ENCODE assay signal across 15 cellular contexts in the genomic region with DNA sequence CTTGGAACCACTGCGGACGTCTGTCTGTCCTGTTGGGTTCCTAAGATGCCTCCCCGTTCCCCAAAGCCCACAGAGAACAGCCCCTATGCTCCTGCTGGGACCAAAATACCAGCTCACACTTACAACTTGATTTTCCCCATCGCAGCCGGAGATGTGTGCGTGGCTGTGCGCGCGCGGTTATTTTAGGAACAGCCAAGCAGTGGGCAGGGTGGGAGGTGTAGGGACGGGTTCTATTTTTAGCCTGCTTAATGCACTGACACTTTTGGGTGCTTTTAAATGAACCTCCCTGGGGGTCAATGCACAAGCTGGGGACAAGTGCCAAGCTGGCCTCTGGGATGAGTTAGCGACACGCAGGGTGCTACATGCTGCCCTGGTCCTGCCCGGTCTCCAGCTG.
"Had no signal": no experiment of that assay in that cellular context is flagged by ENCODE, and none has a peak within 500 bp of the region (broad histone marks: within the 10 kb centered on the region; RNA-seq: fewer than 3 reads in every experiment).

No MANE protein-coding gene starts in this region.

- H3K9me3 ChIP-seq: gastroesophageal sphincter, lower lobe of right lung, neutrophil, tibial artery had no signal

- H3K4me1 ChIP-seq: lower lobe of right lung had no signal

- H3K36me3 ChIP-seq: lower lobe of right lung had no signal

- H3K4me3 Mint-ChIP-seq: activated CD4-positive, alpha-beta T cell treated with anti-CD3 and anti-CD28 coated beads, Interleukin-2, amount 10 ng/mL, durations not matched to agents 24 days and 14 days; activated naive CD4-positive, alpha-beta T cell treated with anti-CD3 and anti-CD28 coated beads, Interleukin-2, amount 50 U/mL, for 24 hours; dendritic cell treated with granulocyte-macrophage colony-stimulating factor and Interleukin-4, amounts not matched to agents 40 ng/mL and 50 ng/mL, for 4 days; natural killer cell; T-helper 1 cell treated with Interleukin-12 subunit alpha and Interleukin-12 subunit beta and Interleukin-4 antibody, amounts not matched to agents 30 μg/mL and 1 μg/mL, for 36 hours had no signal

- H3K4me3 ChIP-seq: gastroesophageal sphincter, lower lobe of right lung, tibial artery had no signal

- H3K4me1 Mint-ChIP-seq: activated CD4-positive, alpha-beta T cell treated with anti-CD3 and anti-CD28 coated beads, Interleukin-2, amount 10 ng/mL, durations not matched to agents 24 days and 14 days; activated naive CD4-positive, alpha-beta T cell treated with anti-CD3 and anti-CD28 coated beads, Interleukin-2, amount 50 U/mL, for 24 hours had no signal

- H3K27me3 Mint-ChIP-seq: activated CD4-positive, alpha-beta T cell treated with anti-CD3 and anti-CD28 coated beads, Interleukin-2, amount 10 ng/mL, durations not matched to agents 24 days and 14 days; activated naive CD4-positive, alpha-beta T cell treated with anti-CD3 and anti-CD28 coated beads, Interleukin-2, amount 50 U/mL, for 24 hours had no signal

- H3K27ac Mint-ChIP-seq: activated CD4-positive, alpha-beta T cell treated with anti-CD3 and anti-CD28 coated beads, Interleukin-2, amount 10 ng/mL, durations not matched to agents 24 days and 14 days; activated naive CD4-positive, alpha-beta T cell treated with anti-CD3 and anti-CD28 coated beads, Interleukin-2, amount 50 U/mL, for 24 hours; dendritic cell treated with granulocyte-macrophage colony-stimulating factor and Interleukin-4, amounts not matched to agents 40 ng/mL and 50 ng/mL, for 4 days; T-helper 1 cell treated with Interleukin-12 subunit alpha and Interleukin-12 subunit beta and Interleukin-4 antibody, amounts not matched to agents 30 μg/mL and 1 μg/mL, for 36 hours had no signal

- H3K36me3 Mint-ChIP-seq: natural killer cell had no signal

- ATAC-seq: esophagus mucosa, gastroesophageal sphincter, lower lobe of right lung had no signal

- H3K9me3 Mint-ChIP-seq: activated CD4-positive, alpha-beta T cell treated with anti-CD3 and anti-CD28 coated beads, Interleukin-2, amount 10 ng/mL, durations not matched to agents 24 days and 14 days; activated naive CD4-positive, alpha-beta T cell treated with anti-CD3 and anti-CD28 coated beads, Interleukin-2, amount 50 U/mL, for 24 hours; dendritic cell treated with granulocyte-macrophage colony-stimulating factor and Interleukin-4, amounts not matched to agents 40 ng/mL and 50 ng/mL, for 4 days; natural killer cell; T-helper 1 cell treated with Interleukin-12 subunit alpha and Interleukin-12 subunit beta and Interleukin-4 antibody, amounts not matched to agents 30 μg/mL and 1 μg/mL, for 36 hours had no signal

- H3K27ac ChIP-seq: gastroesophageal sphincter, lower lobe of right lung, neutrophil, tibial artery had no signal

- DNase-seq: activated CD4-positive, alpha-beta T cell treated with anti-CD3 and anti-CD28 coated beads, Interleukin-2, amount 10 ng/mL, durations not matched to agents 24 days and 14 days; activated CD8-positive, alpha-beta memory T cell treated with anti-CD3 and anti-CD28 coated beads, Interleukin-2, amount 50 U/mL, for 48 hours; activated gamma-delta T cell; effector CD8-positive, alpha-beta T cell; lower lobe of right lung; natural killer cell; stimulated activated CD4-positive, alpha-beta T cell treated with anti-CD3 and anti-CD28 coated beads, Interleukin-2, amount 100 ng/mL, for 24 hours; stimulated activated naive CD4-positive, alpha-beta T cell treated with Interleukin-2 at 50 U/mL for 16 hours; tibial artery had no signal
